In the genomic region with DNA sequence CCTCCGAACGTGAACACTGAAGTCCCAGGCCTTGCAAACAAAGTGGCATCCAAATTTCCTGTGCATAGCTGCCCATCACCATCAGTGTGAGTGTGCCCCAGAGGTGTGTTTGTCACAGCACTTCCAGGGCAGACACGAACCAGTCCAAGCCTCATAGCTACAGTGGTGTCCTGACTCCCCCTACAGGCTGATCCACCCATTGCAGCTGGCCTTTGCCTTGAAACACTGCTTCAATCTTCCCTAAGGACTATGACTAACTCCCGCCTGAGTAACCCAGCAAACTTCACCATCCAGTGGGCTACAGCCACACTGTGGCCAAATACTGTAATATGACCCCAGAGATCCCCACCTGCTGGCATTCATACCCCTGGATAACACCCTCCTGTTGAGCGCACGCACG, we compare ENCODE assay signal across 8 cellular contexts.
DNase-seq lines count a peak whose midpoint lies in the region; ATAC-seq and TF ChIP-seq lines count a peak whose summit lies in the region.

No MANE protein-coding gene starts in this region.

- peak; percentile 63 for TF ChIP-seq CTCF in C4-2B (conservative IDR thresholded peaks at IDR 0.05)
- TF ChIP-seq CTCF in HFF-Myc (IDR thresholded peaks at IDR 0.05; ENCODE audit: low read depth, low read length, missing control alignments) = peak; percentile 30
- 0 out of 2 replicates have a peak, but pooled peaks have one; percentile 20 for TF ChIP-seq CTCF in VCaP (conservative IDR thresholded peaks at IDR 0.05)
- peak; percentile 18 for TF ChIP-seq CTCF in foreskin fibroblast (IDR thresholded peaks at IDR 0.05; ENCODE audit: low read depth, low read length)

- DNase-seq in HFF-Myc (ENCODE audit: extremely low read depth, low read depth) (no peak), foreskin fibroblast (peak in 1 of 2 donors; percentile 2), NCI-H187 treated with DMSO at 0.1 percent for 48 hours (lab: John Stamatoyannopoulos, UW) (no peak), NCI-H2196 treated with DMSO at 0.1 percent for 48 hours (lab: John Stamatoyannopoulos, UW; ENCODE audit: unreplicated experiment) (no peak)
- peak in 2 of 3 donors; percentile 13 to 20 for DNase-seq in stimulated activated CD4-positive, alpha-beta T cell treated with anti-CD3 and anti-CD28 coated beads, TNF-alpha, amount 100 ng/mL, for 48 hours (ENCODE audit: low read depth in 3 of 3)

- ATAC-seq in HG03565 (IDR thresholded peaks at IDR 0.05; ENCODE audit: unreplicated experiment) = no peak

- no peak overlapping the region for H3K27ac ChIP-seq in C4-2B
- H3K27ac ChIP-seq in VCaP = no peak overlapping the region

- H3K4me3 ChIP-seq in HFF-Myc (replicated peaks; ENCODE audit: low read depth, low read length) (no peak overlapping the region), foreskin fibroblast (ENCODE audit: low read depth in 1 of 2, low read length in 2 of 2) (no peak overlapping the region)

Comparison
In these comparisons a context has a peak if more than half of its experiments do, and no peak if none do; other contexts are left out.
1. DNase-seq: peak in stimulated activated CD4-positive, alpha-beta T cell treated with anti-CD3 and anti-CD28 coated beads, TNF-alpha, amount 100 ng/mL, for 48 hours (2 of 3); none in HFF-Myc (single experiment), NCI-H187 treated with DMSO at 0.1 percent for 48 hours (single experiment) and NCI-H2196 treated with DMSO at 0.1 percent for 48 hours (single experiment).
2. Peak in every context shown above with its lines, with median percentiles within 50 percentile points of each other: CTCF ChIP-seq.